In genomic region chr11:75784085-75784478, GRCh38 we compare ENCODE assay signal across 1 cellular context.
A peak's percentile ranks its signal among the peaks of the same experiment; 100 is the strongest.
TF ChIP-seq lines count a peak whose summit lies in the region.

No MANE protein-coding gene starts in this region.

TF ChIP-seq in HepG2, 621 proteins besides CTCF, POLR2A, EP300 and RAD21 (continued from another document and continues in another):
- TF ChIP-seq ZBTB40 (IDR thresholded peaks at IDR 0.05) (no peak), ZBTB40 (CRISPR knock-in tag; IDR thresholded peaks at IDR 0.05) (no peak), ATM (IDR thresholded peaks at IDR 0.05; ENCODE audit: borderline replicate concordance) (no peak), ZNF335 (CRISPR knock-in tag; IDR thresholded peaks at IDR 0.05) (no peak), E2F5 (CRISPR knock-in tag; conservative IDR thresholded peaks at IDR 0.05) (no peak), ZNF710 (CRISPR knock-in tag; IDR thresholded peaks at IDR 0.05; ENCODE audit: borderline replicate concordance) (no peak), ZNF691 (CRISPR knock-in tag; IDR thresholded peaks at IDR 0.05; ENCODE audit: borderline replicate concordance, low read depth) (no peak), REXO4 (CRISPR knock-in tag; IDR thresholded peaks at IDR 0.05; ENCODE audit: borderline replicate concordance) (no peak), ATF7-NPFF (CRISPR knock-in tag; IDR thresholded peaks at IDR 0.05; ENCODE audit: low read depth) (no peak), THAP11 (CRISPR knock-in tag; IDR thresholded peaks at IDR 0.05) (peak; percentile 61), GFI1 (CRISPR knock-in tag; IDR thresholded peaks at IDR 0.05; ENCODE audit: borderline replicate concordance) (peak; percentile 93), PAXIP1 (CRISPR knock-in tag; conservative IDR thresholded peaks at IDR 0.05) (peak; percentile 98), ZNF780A (CRISPR knock-in tag; IDR thresholded peaks at IDR 0.05) (no peak), NFRKB (IDR thresholded peaks at IDR 0.05) (no peak), ARID5B (CRISPR knock-in tag; IDR thresholded peaks at IDR 0.05) (peak; percentile 89), DRAP1 (CRISPR knock-in tag; IDR thresholded peaks at IDR 0.05) (peak; percentile 40; the same call in 1 of the 2 replicates), KDM5B (CRISPR knock-in tag; IDR thresholded peaks at IDR 0.05; ENCODE audit: borderline replicate concordance) (no peak), ZNF75D (CRISPR knock-in tag; IDR thresholded peaks at IDR 0.05; ENCODE audit: borderline replicate concordance) (no peak), TRIM22 (IDR thresholded peaks at IDR 0.05) (no peak), FOXA3 (CRISPR knock-in tag; IDR thresholded peaks at IDR 0.05) (peak; percentile 88), ZNF598 (CRISPR knock-in tag; IDR thresholded peaks at IDR 0.05; ENCODE audit: borderline replicate concordance) (no peak), ZNF431 (CRISPR knock-in tag; IDR thresholded peaks at IDR 0.05; ENCODE audit: borderline replicate concordance, low read depth) (no peak), FOXO4 (CRISPR knock-in tag; conservative IDR thresholded peaks at IDR 0.05) (no peak), ARID3A (IDR thresholded peaks at IDR 0.05; ENCODE audit: low read depth, low read length) (peak; percentile 87), YEATS2 (CRISPR knock-in tag; IDR thresholded peaks at IDR 0.05; ENCODE audit: borderline replicate concordance) (no peak), KLF11 (CRISPR knock-in tag; IDR thresholded peaks at IDR 0.05) (0 out of 2 replicates have a peak, but pooled peaks have one; percentile 60), NFIC (IDR thresholded peaks at IDR 0.05; ENCODE audit: low read length) (peak; percentile 75; the same call in 1 of the 2 replicates)
